ENCODE assay signal across 8 cellular contexts in genomic region chr1:63917571-63918394, GRCh38.
DNase-seq lines count a peak whose midpoint lies in the region; ATAC-seq and TF ChIP-seq lines count a peak whose summit lies in the region.

No MANE protein-coding gene starts in this region.

- DNase-seq in activated CD4-positive, alpha-beta T cell treated with anti-CD3 and anti-CD28 coated beads for 48 hours, result peak; percentile 52
- DNase-seq in activated CD4-positive, alpha-beta T cell treated with anti-CD3 and anti-CD28 coated beads for 4 hours, result no peak
- DNase-seq in cardiac fibroblast (ENCODE audit: low read depth in 2 of 2) (peak in 1 of 2 donors; percentile 26), sciatic nerve (ENCODE audit: low spot score) (no peak), NCI-H1105 (lab: John Stamatoyannopoulos, UW) (no peak), ureter (ENCODE audit: low spot score) (no peak)

- TF ChIP-seq RAD21 in Ishikawa (IDR thresholded peaks at IDR 0.05; ENCODE audit: low read depth), result peak; percentile 35

- intact Hi-C loops in sciatic nerve (cut with DNase I), result no loop called here

- no peak overlapping the region for H3K4me3 ChIP-seq in cardiac fibroblast (replicated peaks in 1 of 2; ENCODE audit: low read depth in 2 of 2, low read length in 2 of 2)

- TF ChIP-seq CTCF in cardiac fibroblast (IDR thresholded peaks at IDR 0.05; ENCODE audit: low read depth, low read length), result peak; percentile 24

- ATAC-seq in sciatic nerve (peak; percentile 6), HG03135 (IDR thresholded peaks at IDR 0.05; ENCODE audit: unreplicated experiment) (no peak)

- TF ChIP-seq EP300 in Ishikawa (IDR thresholded peaks at IDR 0.05; ENCODE audit: borderline replicate concordance), result no peak

TF ChIP-seq in Ishikawa, 13 proteins besides CTCF, POLR2A, EP300 and RAD21:
- TF ChIP-seq ZBTB7A (IDR thresholded peaks at IDR 0.05; ENCODE audit: low read depth), result no peak
- no peak for TF ChIP-seq CREB1 (IDR thresholded peaks at IDR 0.05; ENCODE audit: low read depth)
- no peak for TF ChIP-seq USF1 (IDR thresholded peaks at IDR 0.05)
- TF ChIP-seq, protein P1, sequence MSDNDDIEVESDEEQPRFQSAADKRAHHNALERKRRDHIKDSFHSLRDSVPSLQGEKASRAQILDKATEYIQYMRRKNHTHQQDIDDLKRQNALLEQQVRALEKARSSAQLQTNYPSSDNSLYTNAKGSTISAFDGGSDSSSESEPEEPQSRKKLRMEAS (IDR thresholded peaks at IDR 0.05), result no peak
- TF ChIP-seq EGR1 (IDR thresholded peaks at IDR 0.05), result no peak
TF ChIP-seq in Ishikawa: peak in this region for 0.
